24 cellular contexts compared by ENCODE assay signal in the genomic region with DNA sequence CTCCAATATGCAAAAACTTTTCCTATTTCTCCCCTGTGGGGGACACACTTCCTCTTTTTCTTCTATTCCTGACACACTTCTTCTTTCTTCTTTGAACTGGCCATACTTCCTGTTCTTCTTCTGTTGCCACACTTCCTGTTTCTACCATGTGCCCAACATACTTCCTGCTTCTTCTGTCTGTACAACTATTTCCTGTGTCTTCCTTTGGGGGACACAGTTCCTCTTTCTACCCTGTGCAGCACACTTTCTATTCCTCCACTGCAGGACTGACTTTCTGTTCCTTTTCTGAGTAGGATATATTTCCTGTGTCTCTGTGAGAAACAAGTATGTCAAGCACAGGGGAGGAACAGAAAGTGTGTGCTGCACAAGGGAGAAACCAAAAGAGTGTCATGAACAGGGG.
"Had no signal": no experiment of that assay in that cellular context is flagged by ENCODE, and none has a peak within 500 bp of the region (broad histone marks: within the 10 kb centered on the region; RNA-seq: fewer than 3 reads in every experiment).

No MANE protein-coding gene starts in this region.

- H3K9me3 ChIP-seq: heart left ventricle, psoas muscle, right lobe of liver, suprapubic skin had no signal

- H3K36me3 Mint-ChIP-seq: activated CD4-positive, alpha-beta memory T cell treated with anti-CD3 and anti-CD28 coated beads for 36 hours; brain; T-cell; type B pancreatic cell had no signal

- ATAC-seq: activated CD4-positive, alpha-beta T cell treated with anti-CD3 and anti-CD28 coated beads for 36 hours; foreskin keratinocyte; heart left ventricle; psoas muscle; right lobe of liver; T-cell had no signal

- H3K27me3 ChIP-seq: foreskin keratinocyte, heart left ventricle, right lobe of liver, suprapubic skin had no signal

- H3K27me3 Mint-ChIP-seq: activated CD4-positive, alpha-beta memory T cell treated with anti-CD3 and anti-CD28 coated beads for 36 hours; activated CD4-positive, alpha-beta T cell treated with anti-CD3 and anti-CD28 coated beads for 36 hours; activated naive CD4-positive, alpha-beta T cell treated with anti-CD3 and anti-CD28 coated beads, Interleukin-2, amount 50 U/mL, for 24 hours; brain; T-cell; type B pancreatic cell had no signal

- H3K4me3 Mint-ChIP-seq: activated CD4-positive, alpha-beta memory T cell treated with anti-CD3 and anti-CD28 coated beads for 36 hours; activated CD4-positive, alpha-beta T cell treated with anti-CD3 and anti-CD28 coated beads for 36 hours; activated naive CD4-positive, alpha-beta T cell treated with anti-CD3 and anti-CD28 coated beads, Interleukin-2, amount 50 U/mL, for 24 hours; brain; nephron progenitor cell; T-cell; type B pancreatic cell had no signal

- H3K27ac Mint-ChIP-seq: activated CD4-positive, alpha-beta memory T cell treated with anti-CD3 and anti-CD28 coated beads for 36 hours; activated CD4-positive, alpha-beta T cell treated with anti-CD3 and anti-CD28 coated beads for 36 hours; activated naive CD4-positive, alpha-beta T cell treated with anti-CD3 and anti-CD28 coated beads, Interleukin-2, amount 50 U/mL, for 24 hours; brain; nephron progenitor cell; T-cell; type B pancreatic cell had no signal

- H3K9me3 Mint-ChIP-seq: activated CD4-positive, alpha-beta memory T cell treated with anti-CD3 and anti-CD28 coated beads for 36 hours; activated naive CD4-positive, alpha-beta T cell treated with anti-CD3 and anti-CD28 coated beads, Interleukin-2, amount 50 U/mL, for 24 hours; brain; nephron progenitor cell; T-cell; type B pancreatic cell had no signal

- DNase-seq: activated CD4-positive, alpha-beta memory T cell treated with anti-CD3 and anti-CD28 coated beads for 36 hours; activated CD4-positive, alpha-beta T cell treated with anti-CD3 and anti-CD28 coated beads for 36 hours; activated CD8-positive, alpha-beta memory T cell treated with anti-CD3 and anti-CD28 coated beads, Interleukin-2, amount 50 U/mL, for 4 hours; activated effector memory CD4-positive, alpha-beta T cell treated with anti-CD3 and anti-CD28 coated beads, Interleukin-2, amount 50 U/mL, for 16 hours; activated T-cell treated with anti-CD3 and anti-CD28 coated beads, Interleukin-2, amount 50 U/mL, for 48 hours; amygdala; central memory CD4-positive, alpha-beta T cell; foreskin keratinocyte; heart left ventricle; nephron progenitor cell; occipital lobe; psoas muscle; right lobe of liver; stimulated activated CD4-positive, alpha-beta T cell treated with anti-CD3 and anti-CD28 coated beads, Interleukin-4, amount 100 ng/mL, for 4 hours; stimulated activated CD8-positive, alpha-beta memory T cell treated with anti-CD3 and anti-CD28 coated beads, Interleukin-4, amount 100 ng/mL, for 48 hours; stimulated activated naive CD4-positive, alpha-beta T cell treated with Interleukin-2 at 50 U/mL for 16 hours; T-cell; T1000 had no signal

- H3K4me3 ChIP-seq: coronary artery, heart left ventricle, psoas muscle, right lobe of liver, smooth muscle cell, suprapubic skin had no signal

- H3K4me1 ChIP-seq: foreskin keratinocyte, heart left ventricle, psoas muscle, right lobe of liver, suprapubic skin had no signal

- H3K4me1 Mint-ChIP-seq: activated CD4-positive, alpha-beta T cell treated with anti-CD3 and anti-CD28 coated beads for 36 hours; activated naive CD4-positive, alpha-beta T cell treated with anti-CD3 and anti-CD28 coated beads, Interleukin-2, amount 50 U/mL, for 24 hours; brain; nephron progenitor cell; T-cell had no signal

- H3K27ac ChIP-seq: coronary artery, foreskin keratinocyte, heart left ventricle, psoas muscle, right lobe of liver, suprapubic skin had no signal

- H3K36me3 ChIP-seq: heart left ventricle, right lobe of liver, suprapubic skin had no signal
